Comparison of ENCODE assay signal across 1 cellular context in genomic region chr14:75278422-75279152, GRCh38.
A peak's percentile ranks its signal among the peaks of the same experiment; 100 is the strongest.
TF ChIP-seq lines count a peak whose summit lies in the region.

FOS (plus strand) TSS chr14:75278828; CDS start chr14:75278983, 155 bp downstream.

TF ChIP-seq in HepG2, 621 proteins besides CTCF, POLR2A, EP300 and RAD21 (continued from another document):
- peak; percentile 54; the same call in 1 of the 2 replicates for TF ChIP-seq ZNF142 (CRISPR knock-in tag; IDR thresholded peaks at IDR 0.05)
- TF ChIP-seq, protein P1, sequence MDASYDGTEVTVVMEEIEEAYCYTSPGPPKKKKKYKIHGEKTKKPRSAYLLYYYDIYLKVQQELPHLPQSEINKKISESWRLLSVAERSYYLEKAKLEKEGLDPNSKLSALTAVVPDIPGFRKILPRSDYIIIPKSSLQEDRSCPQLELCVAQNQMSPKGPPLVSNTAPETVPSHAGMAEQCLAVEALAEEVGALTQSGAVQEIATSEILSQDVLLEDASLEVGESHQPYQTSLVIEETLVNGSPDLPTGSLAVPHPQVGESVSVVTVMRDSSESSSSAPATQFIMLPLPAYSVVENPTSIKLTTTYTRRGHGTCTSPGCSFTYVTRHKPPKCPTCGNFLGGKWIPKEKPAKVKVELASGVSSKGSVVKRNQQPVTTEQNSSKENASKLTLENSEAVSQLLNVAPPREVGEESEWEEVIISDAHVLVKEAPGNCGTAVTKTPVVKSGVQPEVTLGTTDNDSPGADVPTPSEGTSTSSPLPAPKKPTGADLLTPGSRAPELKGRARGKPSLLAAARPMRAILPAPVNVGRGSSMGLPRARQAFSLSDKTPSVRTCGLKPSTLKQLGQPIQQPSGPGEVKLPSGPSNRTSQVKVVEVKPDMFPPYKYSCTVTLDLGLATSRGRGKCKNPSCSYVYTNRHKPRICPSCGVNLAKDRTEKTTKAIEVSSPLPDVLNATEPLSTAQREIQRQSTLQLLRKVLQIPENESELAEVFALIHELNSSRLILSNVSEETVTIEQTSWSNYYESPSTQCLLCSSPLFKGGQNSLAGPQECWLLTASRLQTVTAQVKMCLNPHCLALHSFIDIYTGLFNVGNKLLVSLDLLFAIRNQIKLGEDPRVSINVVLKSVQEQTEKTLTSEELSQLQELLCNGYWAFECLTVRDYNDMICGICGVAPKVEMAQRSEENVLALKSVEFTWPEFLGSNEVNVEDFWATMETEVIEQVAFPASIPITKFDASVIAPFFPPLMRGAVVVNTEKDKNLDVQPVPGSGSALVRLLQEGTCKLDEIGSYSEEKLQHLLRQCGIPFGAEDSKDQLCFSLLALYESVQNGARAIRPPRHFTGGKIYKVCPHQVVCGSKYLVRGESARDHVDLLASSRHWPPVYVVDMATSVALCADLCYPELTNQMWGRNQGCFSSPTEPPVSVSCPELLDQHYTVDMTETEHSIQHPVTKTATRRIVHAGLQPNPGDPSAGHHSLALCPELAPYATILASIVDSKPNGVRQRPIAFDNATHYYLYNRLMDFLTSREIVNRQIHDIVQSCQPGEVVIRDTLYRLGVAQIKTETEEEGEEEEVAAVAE (CRISPR knock-in tag; IDR thresholded peaks at IDR 0.05; ENCODE audit: borderline replicate concordance): no peak
- TF ChIP-seq ZNF382 (CRISPR knock-in tag; IDR thresholded peaks at IDR 0.05; ENCODE audit: borderline replicate concordance): no peak
- TF ChIP-seq ZNF333 (CRISPR knock-in tag; IDR thresholded peaks at IDR 0.05; ENCODE audit: borderline replicate concordance): peak; percentile 29; the same call in 1 of the 2 replicates
- no peak for TF ChIP-seq ZNF792 (CRISPR knock-in tag; IDR thresholded peaks at IDR 0.05)
- no peak for TF ChIP-seq ZNF138 (CRISPR knock-in tag; IDR thresholded peaks at IDR 0.05; ENCODE audit: low read depth)
- TF ChIP-seq CREB3 (CRISPR knock-in tag; IDR thresholded peaks at IDR 0.05): no peak
- TF ChIP-seq KMT2A (CRISPR knock-in tag; IDR thresholded peaks at IDR 0.05): no peak
- TF ChIP-seq HNRNPLL (IDR thresholded peaks at IDR 0.05; ENCODE audit: low read depth, low read length, poor library complexity, severe bottlenecking): peak; percentile 60
- 0 out of 2 replicates have a peak, but pooled peaks have one; percentile 40 for TF ChIP-seq ZNF737 (CRISPR knock-in tag; IDR thresholded peaks at IDR 0.05; ENCODE audit: borderline replicate concordance)
- no peak for TF ChIP-seq NR3C1 (CRISPR knock-in tag; IDR thresholded peaks at IDR 0.05)
- peak; percentile 81 for TF ChIP-seq PATZ1 (CRISPR knock-in tag; IDR thresholded peaks at IDR 0.05)
- no peak for TF ChIP-seq ZBTB8A (CRISPR knock-in tag; IDR thresholded peaks at IDR 0.05; ENCODE audit: borderline replicate concordance, low read depth)
TF ChIP-seq in HepG2: peak in this region for 224.
